8 cellular contexts compared by ENCODE assay signal in genomic region chr2:98148968-98149697, GRCh38.
DNase-seq lines count a peak whose midpoint lies in the region; ATAC-seq and TF ChIP-seq lines count a peak whose summit lies in the region.
"Had no signal": no experiment of that assay in that cellular context is flagged by ENCODE, and none has a peak within 500 bp of the region (broad histone marks: within the 10 kb centered on the region; RNA-seq: fewer than 3 reads in every experiment).

No MANE protein-coding gene starts in this region.

- ATAC-seq in HCT116 = peak; percentile 81
- peak; percentile 83 for ATAC-seq in SK-N-SH treated with all-trans-retinoic acid at 6 μM for 48 hours
- peak in 2 of 4 donors; percentile 45 to 47 for ATAC-seq in psoas muscle
- ATAC-seq in GM18502 (IDR thresholded peaks at IDR 0.05; ENCODE audit: poor library complexity, unreplicated experiment) = no peak
- ATAC-seq: Panc1 had no signal

- H3K4me1 ChIP-seq in HCT116 (ENCODE audit: control insufficient read depth in 1 of 2, insufficient read depth in 2 of 2, low read length in 2 of 2) (peaks cover 0 to 7% of the 10 kb centered on the region in 2 experiments; a peak in 1 of 4 replicates), psoas muscle (peaks cover 6% of the 10 kb centered on the region)

- no peaks in the 10 kb centered on the region for H3K79me2 ChIP-seq in HCT116 (ENCODE audit: insufficient read depth, low read length)

- no TSS peak for BruUV-seq in HCT116 (replicated peaks; lab: Mats Ljungman, UMichigan)

- no peaks in the 10 kb centered on the region for H4K20me1 ChIP-seq in HCT116 (ENCODE audit: insufficient read depth)

- H3K27me3 ChIP-seq in HCT116 (ENCODE audit: insufficient read depth, low read length) (no peaks in the 10 kb centered on the region), psoas muscle (ENCODE audit: insufficient read depth in 3 of 3, low read length in 2 of 3) (no peaks in the 10 kb centered on the region)

- H3K4me3 ChIP-seq in HCT116 (replicated peaks in 1 of 2; ENCODE audit: low read depth in 1 of 2, low read length in 2 of 2) (no peak overlapping the region), fibroblast of pulmonary artery (replicated peaks; ENCODE audit: low read depth, low read length) (peak overlapping the region; percentile 32), psoas muscle (peak overlapping the region; percentile 3)

- peak overlapping the region; percentile 86 for H2AFZ ChIP-seq in HCT116 (ENCODE audit: low read depth, low read length, poor library complexity, severe bottlenecking)

- POLR2A ChIA-PET in HCT116 (lab: Charles Lee) = no interaction called here

- peak; percentile 24 for DNase-seq in HCT116 (ENCODE audit: low read depth, low spot score)
- peak; percentile 65 for DNase-seq in fibroblast of pulmonary artery (ENCODE audit: low read depth)
- no peak for DNase-seq in psoas muscle
- DNase-seq in cortex of kidney (lab: John Stamatoyannopoulos, UW) = no peak
- no peak for DNase-seq in NCI-H1105 (lab: John Stamatoyannopoulos, UW)

- no peak for TF ChIP-seq POLR2A in HCT116 (IDR thresholded peaks at IDR 0.05; ENCODE audit: borderline replicate concordance, extremely low read depth, insufficient read depth, insufficient read length)

- no peaks in the 10 kb centered on the region for H3K36me3 ChIP-seq in HCT116 (ENCODE audit: control insufficient read depth in 1 of 2, insufficient read depth in 2 of 2, low read length in 2 of 2)
- H3K36me3 ChIP-seq in psoas muscle (ENCODE audit: insufficient read depth in 1 of 2, low read depth in 1 of 2) = no peaks in the 10 kb centered on the region

- CTCF ChIA-PET in HCT116 (lab: Charles Lee) = no interaction called here

- H3K9me3 ChIP-seq in HCT116 (ENCODE audit: control insufficient read depth in 1 of 2, insufficient read depth in 1 of 2, low read depth in 1 of 2, low read length in 2 of 2) (no peaks in the 10 kb centered on the region), psoas muscle (no peaks in the 10 kb centered on the region)

- RAD21 ChIA-PET in HCT116 (lab: Charles Lee; ENCODE audit: low non-redundant PET in 1 of 2, low total read pairs in 2 of 2, uncharacterized antibody in 2 of 2, unreplicated experiment in 2 of 2) = no interaction called here

- peak overlapping the region; percentile 38 for H3K4me2 ChIP-seq in HCT116 (ENCODE audit: low read length)

- H3K27ac ChIP-seq in HCT116 (ENCODE audit: low read depth, low read length) = no peak overlapping the region
- no peak overlapping the region for H3K27ac ChIP-seq in psoas muscle

- 30 to 36% (median 30%) methylated on average over 5 of the region's 5 CpGs for WGBS in psoas muscle, 3 donors

- no peaks in the 10 kb centered on the region for H3K9me2 ChIP-seq in HCT116 (ENCODE audit: insufficient read depth)

- intact Hi-C loops in HCT116 (cut with micrococcal nuclease) (no loop called here), psoas muscle (cut with DNase I) (no loop called here)

- no peak overlapping the region for H3K9ac ChIP-seq in HCT116 (ENCODE audit: low read length)

- no peak; the same call in 1 of the 2 replicates for TF ChIP-seq RAD21 in HCT116 (IDR thresholded peaks at IDR 0.05; ENCODE audit: low read depth)

- no peak for TF ChIP-seq CTCF in HCT116 (IDR thresholded peaks at IDR 0.05 in 2 of 3, conservative IDR thresholded peaks at IDR 0.05 in 1 of 3; ENCODE audit: borderline replicate concordance in 1 of 3, insufficient read depth in 1 of 3, low read depth in 2 of 3, low read length in 2 of 3)
- TF ChIP-seq CTCF in fibroblast of pulmonary artery (IDR thresholded peaks at IDR 0.05; ENCODE audit: low read length, missing control alignments) = no peak
- no peak for TF ChIP-seq CTCF in psoas muscle (IDR thresholded peaks at IDR 0.05)

TF ChIP-seq in HCT116, 20 proteins besides CTCF, POLR2A, EP300 and RAD21:
- TF ChIP-seq ZFX (IDR thresholded peaks at IDR 0.05) = no peak
- no peak for TF ChIP-seq ATF3 (IDR thresholded peaks at IDR 0.05)
- TF ChIP-seq SIN3A (IDR thresholded peaks at IDR 0.05; ENCODE audit: low read depth) = no peak
- TF ChIP-seq ELF1 (IDR thresholded peaks at IDR 0.05; ENCODE audit: borderline replicate concordance, low read depth) = no peak

TF ChIP-seq in SK-N-SH treated with all-trans-retinoic acid at 6 μM for 48 hours, 23 proteins besides CTCF, POLR2A, EP300 and RAD21:
- TF ChIP-seq ARNTL (CRISPR knock-in tag; IDR thresholded peaks at IDR 0.05; ENCODE audit: borderline replicate concordance, low read depth) (no peak), ESRRG (CRISPR knock-in tag; IDR thresholded peaks at IDR 0.05) (no peak)

Comparison
In these comparisons a context has a peak if more than half of its experiments do, and no peak if none do; other contexts are left out.
1. DNase-seq: peak in HCT116 (single experiment) and fibroblast of pulmonary artery (single experiment); none in psoas muscle (0 of 2), cortex of kidney (single experiment) and NCI-H1105 (single experiment).
2. H3K4me3 ChIP-seq: peak in fibroblast of pulmonary artery (single experiment) and psoas muscle (single experiment); none in HCT116 (0 of 2).